In the genomic region with DNA sequence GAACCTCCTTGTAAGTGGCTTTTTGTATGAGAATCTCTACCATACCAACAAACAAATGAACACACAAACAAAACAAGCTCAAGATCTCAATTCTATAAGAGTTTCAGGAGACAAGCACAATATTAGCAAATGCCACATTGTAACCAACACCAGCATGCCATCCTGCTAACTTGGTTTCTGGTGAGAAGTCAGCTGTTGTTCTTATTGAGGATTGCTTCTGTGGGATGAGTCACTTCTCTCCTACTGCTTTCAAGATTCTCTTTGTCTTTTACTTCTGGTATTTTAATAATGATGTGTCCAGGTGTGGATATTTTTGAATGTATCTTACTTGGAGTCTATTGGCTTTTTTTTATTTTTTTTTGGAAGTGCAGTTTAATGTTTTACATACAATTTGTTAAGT, we compare ENCODE assay signal across 20 cellular contexts.
DNase-seq lines count a peak whose midpoint lies in the region; ATAC-seq lines count a peak whose summit lies in the region.
"Had no signal": no experiment of that assay in that cellular context is flagged by ENCODE, and none has a peak within 500 bp of the region (broad histone marks: within the 10 kb centered on the region; RNA-seq: fewer than 3 reads in every experiment).

No MANE protein-coding gene starts in this region.

- no peak overlapping the region for H3K27ac ChIP-seq in CD4-positive, alpha-beta memory T cell (ENCODE audit: low read depth, low read length)
- H3K27ac ChIP-seq: gastrocnemius medialis, tibial artery had no signal

- DNase-seq in activated CD4-positive, alpha-beta T cell treated with anti-CD3 and anti-CD28 coated beads, Interleukin-2, amount 10 ng/mL, durations not matched to agents 24 days and 14 days: peak; percentile 50
- DNase-seq in activated CD4-positive, alpha-beta T cell treated with anti-CD3 and anti-CD28 coated beads for 1 hour: no peak
- DNase-seq in amniotic epithelial cell (ENCODE audit: low read depth): peak; percentile 16
- no peak for DNase-seq in stimulated activated effector memory CD8-positive, alpha-beta T cell treated with anti-CD3 and anti-CD28 coated beads, Interleukin-12 subunit alpha, Interleukin-12 subunit beta, amount 100 ng/mL, for 72 hours (ENCODE audit: low spot score in 2 of 2)
- no peak for DNase-seq in CD4-positive, alpha-beta memory T cell
- no peak for DNase-seq in hypothalamus (lab: John Stamatoyannopoulos, UW)
- no peak for DNase-seq in NCI-H510A (lab: John Stamatoyannopoulos, UW)
- DNase-seq: activated CD4-positive, alpha-beta T cell treated with anti-CD3 and anti-CD28 coated beads for 48 hours; activated naive CD8-positive, alpha-beta T cell treated with anti-CD3 and anti-CD28 coated beads, Interleukin-2, amount 10 ng/mL, durations not matched to agents 7 days and 5 days; gastrocnemius medialis; HFFc6; kidney; NCI-H1417; small intestine; stimulated activated CD4-positive, alpha-beta T cell treated with anti-CD3 and anti-CD28 coated beads, Interleukin-2, amount 100 ng/mL, for 24 hours; stimulated activated naive CD8-positive, alpha-beta T cell treated with anti-CD3 and anti-CD28 coated beads, Interleukin-15, Interleukin-2, amounts not matched to agents 100 U/mL and 50 U/mL, for 24 hours; tibial artery had no signal

- H3K4me3 Mint-ChIP-seq in activated CD4-positive, alpha-beta T cell treated with anti-CD3 and anti-CD28 coated beads, Interleukin-2, amount 10 ng/mL, durations not matched to agents 24 days and 14 days: no peak overlapping the region
- H3K4me3 Mint-ChIP-seq in stimulated activated effector memory CD8-positive, alpha-beta T cell treated with anti-CD3 and anti-CD28 coated beads, Interleukin-12 subunit alpha, Interleukin-12 subunit beta, amount 100 ng/mL, for 72 hours: no peak overlapping the region
- H3K4me3 Mint-ChIP-seq in CD4-positive, alpha-beta memory T cell: no peak overlapping the region
- H3K4me3 Mint-ChIP-seq: activated naive CD8-positive, alpha-beta T cell treated with anti-CD3 and anti-CD28 coated beads, Interleukin-2, amount 10 ng/mL, durations not matched to agents 7 days and 5 days; HFFc6 had no signal

- peaks cover 10% of the 10 kb centered on the region for H3K4me1 Mint-ChIP-seq in activated CD4-positive, alpha-beta T cell treated with anti-CD3 and anti-CD28 coated beads, Interleukin-2, amount 10 ng/mL, durations not matched to agents 24 days and 14 days
- peaks cover 18% of the 10 kb centered on the region for H3K4me1 Mint-ChIP-seq in stimulated activated effector memory CD8-positive, alpha-beta T cell treated with anti-CD3 and anti-CD28 coated beads, Interleukin-12 subunit alpha, Interleukin-12 subunit beta, amount 100 ng/mL, for 72 hours
- no peaks in the 10 kb centered on the region for H3K4me1 Mint-ChIP-seq in CD4-positive, alpha-beta memory T cell
- H3K4me1 Mint-ChIP-seq: activated naive CD8-positive, alpha-beta T cell treated with anti-CD3 and anti-CD28 coated beads, Interleukin-2, amount 10 ng/mL, durations not matched to agents 7 days and 5 days had no signal

- H3K27me3 Mint-ChIP-seq in activated CD4-positive, alpha-beta T cell treated with anti-CD3 and anti-CD28 coated beads, Interleukin-2, amount 10 ng/mL, durations not matched to agents 24 days and 14 days: no peaks in the 10 kb centered on the region
- no peaks in the 10 kb centered on the region for H3K27me3 Mint-ChIP-seq in CD4-positive, alpha-beta memory T cell

- H3K4me1 ChIP-seq in CD4-positive, alpha-beta memory T cell (ENCODE audit: insufficient read depth, low read length): no peaks in the 10 kb centered on the region
- H3K4me1 ChIP-seq: gastrocnemius medialis had no signal

- H3K27me3 ChIP-seq in CD4-positive, alpha-beta memory T cell (ENCODE audit: insufficient read depth, low read length): no peaks in the 10 kb centered on the region
- H3K27me3 ChIP-seq: gastrocnemius medialis, tibial artery had no signal

- peak overlapping the region; percentile 39 for H3K27ac Mint-ChIP-seq in activated CD4-positive, alpha-beta T cell treated with anti-CD3 and anti-CD28 coated beads, Interleukin-2, amount 10 ng/mL, durations not matched to agents 24 days and 14 days
- peak overlapping the region; percentile 85 for H3K27ac Mint-ChIP-seq in stimulated activated effector memory CD8-positive, alpha-beta T cell treated with anti-CD3 and anti-CD28 coated beads, Interleukin-12 subunit alpha, Interleukin-12 subunit beta, amount 100 ng/mL, for 72 hours
- no peak overlapping the region for H3K27ac Mint-ChIP-seq in CD4-positive, alpha-beta memory T cell
- H3K27ac Mint-ChIP-seq: activated naive CD8-positive, alpha-beta T cell treated with anti-CD3 and anti-CD28 coated beads, Interleukin-2, amount 10 ng/mL, durations not matched to agents 7 days and 5 days; activated T-helper 2 cell treated with anti-CD3 and anti-CD28 coated beads, Interferon-gamma antibody, Interleukin-2, Interleukin-4, amounts not matched to agents 10 μg/mL and 5 μg/mL and 100 μg/mL, durations not matched to agents 14 hours and 24 hours and 36 hours; HFFc6 had no signal

- CTCF ChIA-PET in CD4-positive, alpha-beta memory T cell (lab: Charles Lee; ENCODE audit: partially characterized antibody): no interaction called here

- peaks cover 25% of the 10 kb centered on the region for H3K36me3 Mint-ChIP-seq in activated CD4-positive, alpha-beta T cell treated with anti-CD3 and anti-CD28 coated beads, Interleukin-2, amount 10 ng/mL, durations not matched to agents 24 days and 14 days (ENCODE audit: low read depth)
- peaks cover 14% of the 10 kb centered on the region for H3K36me3 Mint-ChIP-seq in stimulated activated effector memory CD8-positive, alpha-beta T cell treated with anti-CD3 and anti-CD28 coated beads, Interleukin-12 subunit alpha, Interleukin-12 subunit beta, amount 100 ng/mL, for 72 hours
- peaks cover 0 to 8% of the 10 kb centered on the region in 2 donors for H3K36me3 Mint-ChIP-seq in CD4-positive, alpha-beta memory T cell

- no peaks in the 10 kb centered on the region for H3K36me3 ChIP-seq in CD4-positive, alpha-beta memory T cell (ENCODE audit: insufficient read depth, low read length)
- H3K36me3 ChIP-seq: gastrocnemius medialis, tibial artery had no signal

- no peaks in the 10 kb centered on the region for H3K9me3 ChIP-seq in CD4-positive, alpha-beta memory T cell (ENCODE audit: control insufficient read depth in 1 of 2, low read length in 2 of 2)
- H3K9me3 ChIP-seq: gastrocnemius medialis, tibial artery had no signal

- H3K4me3 ChIP-seq in CD4-positive, alpha-beta memory T cell (ENCODE audit: low read length in 2 of 2): no peak overlapping the region
- H3K4me3 ChIP-seq: gastrocnemius medialis, lung, tibial artery had no signal

- intact Hi-C loops in activated CD4-positive, alpha-beta T cell treated with anti-CD3 and anti-CD28 coated beads, Interleukin-2, amount 10 ng/mL, durations not matched to agents 24 days and 14 days (cut with micrococcal nuclease): no loop called here
- intact Hi-C loops in CD4-positive, alpha-beta memory T cell (cut with micrococcal nuclease): no loop called here

- peaks cover 17% of the 10 kb centered on the region for H3K9me3 Mint-ChIP-seq in activated CD4-positive, alpha-beta T cell treated with anti-CD3 and anti-CD28 coated beads, Interleukin-2, amount 10 ng/mL, durations not matched to agents 24 days and 14 days
- peaks cover 3% of the 10 kb centered on the region for H3K9me3 Mint-ChIP-seq in stimulated activated effector memory CD8-positive, alpha-beta T cell treated with anti-CD3 and anti-CD28 coated beads, Interleukin-12 subunit alpha, Interleukin-12 subunit beta, amount 100 ng/mL, for 72 hours
- H3K9me3 Mint-ChIP-seq in CD4-positive, alpha-beta memory T cell: peaks cover 0 to 7% (median 0%) of the 10 kb centered on the region in 8 donors

- POLR2A ChIA-PET in CD4-positive, alpha-beta memory T cell (lab: Charles Lee; ENCODE audit: partially characterized antibody): no interaction called here

- ATAC-seq in esophagus mucosa: peak; percentile 68
- no peak for ATAC-seq in stimulated activated effector memory CD8-positive, alpha-beta T cell treated with anti-CD3 and anti-CD28 coated beads, Interleukin-12 subunit alpha, Interleukin-12 subunit beta, amount 100 ng/mL, for 72 hours
- ATAC-seq: gastrocnemius medialis; stimulated activated naive CD8-positive, alpha-beta T cell treated with anti-CD3 and anti-CD28 coated beads, Interleukin-15, Interleukin-2, amounts not matched to agents 100 U/mL and 50 U/mL, for 24 hours had no signal

Comparison
In these comparisons a context has a peak if more than half of its experiments do, and no peak if none do; other contexts are left out.
1. DNase-seq: peak in activated CD4-positive, alpha-beta T cell treated with anti-CD3 and anti-CD28 coated beads, Interleukin-2, amount 10 ng/mL, durations not matched to agents 24 days and 14 days (single experiment) and amniotic epithelial cell (single experiment); none in activated CD4-positive, alpha-beta T cell treated with anti-CD3 and anti-CD28 coated beads for 1 hour (single experiment), stimulated activated effector memory CD8-positive, alpha-beta T cell treated with anti-CD3 and anti-CD28 coated beads, Interleukin-12 subunit alpha, Interleukin-12 subunit beta, amount 100 ng/mL, for 72 hours (0 of 2), CD4-positive, alpha-beta memory T cell (0 of 5), hypothalamus (0 of 51) and NCI-H510A (single experiment).
2. H3K27ac Mint-ChIP-seq: peak in activated CD4-positive, alpha-beta T cell treated with anti-CD3 and anti-CD28 coated beads, Interleukin-2, amount 10 ng/mL, durations not matched to agents 24 days and 14 days (single experiment) and stimulated activated effector memory CD8-positive, alpha-beta T cell treated with anti-CD3 and anti-CD28 coated beads, Interleukin-12 subunit alpha, Interleukin-12 subunit beta, amount 100 ng/mL, for 72 hours (single experiment); none in CD4-positive, alpha-beta memory T cell (0 of 7).